Comparison of ENCODE assay signal across 34 cellular contexts in the genomic region with DNA sequence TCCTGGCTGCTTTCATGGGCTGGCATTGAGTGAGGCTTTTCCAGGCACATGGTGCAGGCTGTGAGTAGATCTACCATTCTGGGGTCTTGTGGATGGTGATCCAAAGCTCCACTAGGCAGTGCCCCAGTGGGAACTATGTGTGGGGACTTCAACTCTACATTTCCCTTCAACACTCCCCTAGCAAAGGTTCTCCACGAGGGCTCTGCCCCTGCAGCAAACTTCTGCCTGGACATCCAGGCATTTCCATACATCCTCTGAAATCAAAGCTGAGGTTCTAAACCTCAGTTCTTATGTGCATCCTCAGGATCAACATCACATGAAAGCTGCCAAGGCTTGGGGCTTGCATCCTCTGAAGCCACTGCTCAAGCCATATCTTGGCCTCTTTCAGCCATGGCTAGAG.
"Had no signal": no experiment of that assay in that cellular context is flagged by ENCODE, and none has a peak within 500 bp of the region (broad histone marks: within the 10 kb centered on the region; RNA-seq: fewer than 3 reads in every experiment).

No MANE protein-coding gene starts in this region.

- H3K27me3 ChIP-seq: MG63 had no signal

- H3K4me3 ChIP-seq: MG63 had no signal

- H3K36me3 ChIP-seq: MG63 had no signal

- DNase-seq: Karpas-422, Kasumi-1, MG63, MM.1S, MV-4-11, NCI-H1048, NCI-H1092, NCI-H1092 treated with DMSO at 0.1 percent for 48 hours, NCI-H1105, NCI-H1105 treated with DMSO at 0.1 percent for 48 hours, NCI-H1417, NCI-H1417 treated with DMSO at 0.1 percent for 48 hours, NCI-H1436, NCI-H1436 treated with DMSO at 0.1 percent for 48 hours, NCI-H146, NCI-H1694, NCI-H1694 treated with DMSO at 0.1 percent for 48 hours, NCI-H187, NCI-H187 treated with DMSO at 0.1 percent for 48 hours, NCI-H1930, NCI-H2029, NCI-H2029 treated with DMSO at 0.1 percent for 48 hours, NCI-H2081, NCI-H2081 treated with DMSO at 0.1 percent for 48 hours, NCI-H2107, NCI-H2171, NCI-H2171 treated with DMSO at 0.1 percent for 48 hours, NCI-H2227 treated with DMSO at 0.1 percent for 48 hours, NCI-H226, NCI-H345, NCI-H446, NCI-H446 treated with DMSO at 0.1 percent for 48 hours, NCI-H510A, NCI-H510A treated with DMSO at 0.1 percent for 48 hours had no signal
